In the genomic region with DNA sequence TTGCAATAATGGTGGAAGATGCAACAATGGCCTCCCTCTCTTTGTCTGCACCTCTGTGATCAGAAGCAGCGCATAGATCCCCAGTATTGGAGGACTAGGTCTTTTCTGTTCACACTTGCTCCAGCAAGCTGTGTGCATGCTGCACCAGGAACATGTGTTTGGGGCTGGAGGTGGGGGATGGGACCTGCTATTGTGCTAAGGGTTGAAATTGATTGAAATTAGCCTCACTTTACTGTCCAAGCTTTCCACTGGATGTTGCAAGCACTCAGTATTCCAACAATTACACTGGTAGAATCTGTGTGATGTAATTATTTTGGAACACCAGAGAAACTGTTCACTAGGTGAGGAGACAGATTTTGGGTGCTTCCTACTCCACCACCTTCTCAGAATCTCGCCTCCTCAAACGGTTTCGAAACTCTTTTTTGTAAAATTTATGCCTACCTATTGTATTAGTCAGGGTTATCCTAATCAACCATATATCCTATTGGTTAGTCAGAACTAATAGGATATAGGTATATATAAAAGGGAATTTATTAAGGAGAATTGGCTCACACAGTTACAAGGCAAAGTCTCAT, we compare ENCODE assay signal across 30 cellular contexts.
"Had no signal": no experiment of that assay in that cellular context is flagged by ENCODE, and none has a peak within 500 bp of the region (broad histone marks: within the 10 kb centered on the region; RNA-seq: fewer than 3 reads in every experiment).

No MANE protein-coding gene starts in this region.

- H3K27me3 Mint-ChIP-seq: activated CD4-positive, alpha-beta T cell treated with anti-CD3 and anti-CD28 coated beads, Interleukin-2, amount 10 ng/mL, durations not matched to agents 24 days and 14 days; activated CD8-positive, alpha-beta T cell treated with anti-CD3 and anti-CD28 coated beads for 36 hours; activated naive CD8-positive, alpha-beta T cell treated with anti-CD3 and anti-CD28 coated beads for 36 hours; activated T-helper 17 cell treated with anti-CD3 and anti-CD28 coated beads, Interleukin-2, amount 50 U/mL, for 72 hours had no signal

- H3K4me3 ChIP-seq: ascending aorta, PC-9 had no signal

- ATAC-seq: activated CD8-positive, alpha-beta T cell treated with anti-CD3 and anti-CD28 coated beads for 36 hours; activated T-cell treated with anti-CD3 and anti-CD28 coated beads, Interleukin-2, amount 50 U/mL, for 72 hours; activated T-helper 17 cell treated with anti-CD3 and anti-CD28 coated beads, Interleukin-2, amount 50 U/mL, for 72 hours; Right ventricle myocardium inferior had no signal

- H2AFZ ChIP-seq: PC-9 had no signal

- H3K27me3 ChIP-seq: ascending aorta had no signal

- FAIRE-seq: RCC 7860, TTC549 had no signal

- H3K4me1 ChIP-seq: ascending aorta had no signal

- H3K9ac ChIP-seq: KMS-11 had no signal

- H3K4me3 Mint-ChIP-seq: activated CD4-positive, alpha-beta T cell treated with anti-CD3 and anti-CD28 coated beads, Interleukin-2, amount 10 ng/mL, durations not matched to agents 24 days and 14 days; activated CD8-positive, alpha-beta T cell treated with anti-CD3 and anti-CD28 coated beads for 36 hours; activated naive CD8-positive, alpha-beta T cell treated with anti-CD3 and anti-CD28 coated beads for 36 hours; activated T-cell treated with anti-CD3 and anti-CD28 coated beads, Interleukin-2, amount 50 U/mL, for 72 hours; activated T-helper 17 cell treated with anti-CD3 and anti-CD28 coated beads, Interleukin-2, amount 50 U/mL, for 72 hours had no signal

- H3K27ac ChIP-seq: ascending aorta, KMS-11, PC-9, RWPE1 had no signal

- H3K4me2 ChIP-seq: KMS-11, PC-9 had no signal

- DNase-seq: activated CD4-positive, alpha-beta T cell treated with anti-CD3 and anti-CD28 coated beads, Interleukin-2, amount 10 ng/mL, durations not matched to agents 24 days and 14 days; activated CD4-positive, alpha-beta T cell treated with anti-CD3 and anti-CD28 coated beads, Interleukin-2, amount 50 U/mL, for 4 hours; activated CD8-positive, alpha-beta T cell treated with anti-CD3 and anti-CD28 coated beads for 36 hours; activated effector memory CD4-positive, alpha-beta T cell treated with anti-CD3 and anti-CD28 coated beads, Interleukin-2, amount 50 U/mL, for 16 hours; activated naive CD4-positive, alpha-beta T cell; activated naive CD4-positive, alpha-beta T cell treated with anti-CD3 and anti-CD28 coated beads, Interleukin-2, amount 50 U/mL, for 16 hours; activated naive CD8-positive, alpha-beta T cell treated with anti-CD3 and anti-CD28 coated beads for 36 hours; activated T-cell treated with anti-CD3 and anti-CD28 coated beads, Interleukin-2, amount 50 U/mL, for 1 hour; activated T-cell treated with anti-CD3 and anti-CD28 coated beads, Interleukin-2, amount 50 U/mL, for 72 hours; amygdala; MM.1S; MV-4-11; NCI-H1092; NCI-H1436 treated with DMSO at 0.1 percent for 48 hours; NCI-H1694 treated with DMSO at 0.1 percent for 48 hours; NCI-H2029; NCI-H2107; NCI-H2171; NCI-H510A; NCI-H526; NCI-H748 treated with DMSO at 0.1 percent for 48 hours; PC-9; SW 1271 had no signal

- H3K27ac Mint-ChIP-seq: activated CD4-positive, alpha-beta T cell treated with anti-CD3 and anti-CD28 coated beads, Interleukin-2, amount 10 ng/mL, durations not matched to agents 24 days and 14 days; activated CD8-positive, alpha-beta T cell treated with anti-CD3 and anti-CD28 coated beads for 36 hours; activated naive CD8-positive, alpha-beta T cell treated with anti-CD3 and anti-CD28 coated beads for 36 hours; activated T-cell treated with anti-CD3 and anti-CD28 coated beads, Interleukin-2, amount 50 U/mL, for 72 hours; activated T-helper 17 cell treated with anti-CD3 and anti-CD28 coated beads, Interleukin-2, amount 50 U/mL, for 72 hours had no signal
